In genomic region chr11:33257160-33257896, GRCh38 we compare ENCODE assay signal across 8 cellular contexts. TPM values are rescaled to one million over a fixed set of nuclear protein-coding genes. Genes with fewer than 3 reads are reported as not detected.
DNase-seq lines count a peak whose midpoint lies in the region; ATAC-seq and TF ChIP-seq lines count a peak whose summit lies in the region.

Gene HIPK3, plus strand, starts transcription at chr11:33257381.

- DNase-seq in GM19240 (ENCODE audit: insufficient read length, low spot score) (peak; percentile 65), NCI-H526 treated with DMSO at 0.1 percent for 48 hours (lab: John Stamatoyannopoulos, UW) (peak; percentile 81), ecto neural progenitor cell (ENCODE audit: low spot score) (peak; percentile 88), lower lobe of right lung (peak; percentile 91)
- peak; percentile 77 for DNase-seq in activated CD8-positive, alpha-beta T cell treated with anti-CD3 and anti-CD28 coated beads for 36 hours
- DNase-seq in stimulated activated CD4-positive, alpha-beta T cell treated with anti-CD3 and anti-CD28 coated beads, TNF-alpha, amount 100 ng/mL, for 1 hour (ENCODE audit: low read depth in 3 of 3, low spot score in 1 of 3) = peak; percentile 25 to 60 (median 46)

- H3K36me3 Mint-ChIP-seq in activated CD8-positive, alpha-beta T cell treated with anti-CD3 and anti-CD28 coated beads for 36 hours (ENCODE audit: low read depth) = peaks cover 7% of the 10 kb centered on the region

- intact Hi-C loops in activated CD8-positive, alpha-beta T cell treated with anti-CD3 and anti-CD28 coated beads for 36 hours (cut with micrococcal nuclease) = loop anchor here (10.0 kb wide), 1 partner anchor 93 kb away; the partner anchor contains the start of gene CSTF3
- intact Hi-C loops in lower lobe of right lung (cut with DNase I) = no loop called here

- H3K27ac Mint-ChIP-seq in activated CD8-positive, alpha-beta T cell treated with anti-CD3 and anti-CD28 coated beads for 36 hours = peak within 1 kb of the TSS; percentile 99

- peak within 1 kb of the TSS; percentile 96 for H3K27ac ChIP-seq in C4-2B
- peak within 1 kb of the TSS; percentile 100 for H3K27ac ChIP-seq in lower lobe of right lung

- H3K4me1 ChIP-seq in lower lobe of right lung = peaks cover 34% of the 10 kb centered on the region

- no peaks in the 10 kb centered on the region for H3K9me3 ChIP-seq in lower lobe of right lung

- no peaks in the 10 kb centered on the region for H3K27me3 Mint-ChIP-seq in activated CD8-positive, alpha-beta T cell treated with anti-CD3 and anti-CD28 coated beads for 36 hours

- H3K4me3 Mint-ChIP-seq in activated CD8-positive, alpha-beta T cell treated with anti-CD3 and anti-CD28 coated beads for 36 hours = peak within 1 kb of the TSS; percentile 97

- CTCF ChIA-PET in activated CD8-positive, alpha-beta T cell treated with anti-CD3 and anti-CD28 coated beads for 36 hours (lab: Charles Lee) = no interaction called here

- no peaks in the 10 kb centered on the region for H3K27me3 ChIP-seq in lower lobe of right lung (ENCODE audit: low read depth)

- ATAC-seq in HG03457 (IDR thresholded peaks at IDR 0.05; ENCODE audit: unreplicated experiment) (peak; percentile 69), lower lobe of right lung (peak; percentile 92 to 95)
- ATAC-seq in activated CD8-positive, alpha-beta T cell treated with anti-CD3 and anti-CD28 coated beads for 36 hours = peak; percentile 81

- H3K9me3 Mint-ChIP-seq in activated CD8-positive, alpha-beta T cell treated with anti-CD3 and anti-CD28 coated beads for 36 hours = no peaks in the 10 kb centered on the region

- H3K4me3 ChIP-seq in lower lobe of right lung = peak within 1 kb of the TSS; percentile 84

- peak; percentile 82 for TF ChIP-seq CTCF in C4-2B (conservative IDR thresholded peaks at IDR 0.05)
- no peak for TF ChIP-seq CTCF in activated CD8-positive, alpha-beta T cell treated with anti-CD3 and anti-CD28 coated beads for 36 hours (IDR thresholded peaks at IDR 0.05)
- TF ChIP-seq CTCF in lower lobe of right lung (IDR thresholded peaks at IDR 0.05) = no peak

- POLR2A ChIA-PET in activated CD8-positive, alpha-beta T cell treated with anti-CD3 and anti-CD28 coated beads for 36 hours (lab: Charles Lee) = interaction anchor here (1.2 kb wide), 1 partner anchor 59 kb away, joined by 3 read pairs; no protein-coding TSS in a partner anchor

- H3K4me1 Mint-ChIP-seq in activated CD8-positive, alpha-beta T cell treated with anti-CD3 and anti-CD28 coated beads for 36 hours (ENCODE audit: low read depth) = peaks cover 35% of the 10 kb centered on the region

- no peaks in the 10 kb centered on the region for H3K36me3 ChIP-seq in lower lobe of right lung

RNA-seq across cellular contexts. Expression of gene HIPK3, which starts in this region (rescaled TPM):
- total RNA-seq in activated CD8-positive, alpha-beta T cell treated with anti-CD3 and anti-CD28 coated beads for 36 hours = 10 to 100 TPM; 27.3 to 28.2 TPM
- total RNA-seq in lower lobe of right lung = 138 TPM

Comparison
In these comparisons a context has a peak if more than half of its experiments do, and no peak if none do; other contexts are left out.
1. Peak in every context shown above with its lines: DNase-seq, ATAC-seq, H3K4me3 ChIP-seq and H3K27ac ChIP-seq.